In the genomic region with DNA sequence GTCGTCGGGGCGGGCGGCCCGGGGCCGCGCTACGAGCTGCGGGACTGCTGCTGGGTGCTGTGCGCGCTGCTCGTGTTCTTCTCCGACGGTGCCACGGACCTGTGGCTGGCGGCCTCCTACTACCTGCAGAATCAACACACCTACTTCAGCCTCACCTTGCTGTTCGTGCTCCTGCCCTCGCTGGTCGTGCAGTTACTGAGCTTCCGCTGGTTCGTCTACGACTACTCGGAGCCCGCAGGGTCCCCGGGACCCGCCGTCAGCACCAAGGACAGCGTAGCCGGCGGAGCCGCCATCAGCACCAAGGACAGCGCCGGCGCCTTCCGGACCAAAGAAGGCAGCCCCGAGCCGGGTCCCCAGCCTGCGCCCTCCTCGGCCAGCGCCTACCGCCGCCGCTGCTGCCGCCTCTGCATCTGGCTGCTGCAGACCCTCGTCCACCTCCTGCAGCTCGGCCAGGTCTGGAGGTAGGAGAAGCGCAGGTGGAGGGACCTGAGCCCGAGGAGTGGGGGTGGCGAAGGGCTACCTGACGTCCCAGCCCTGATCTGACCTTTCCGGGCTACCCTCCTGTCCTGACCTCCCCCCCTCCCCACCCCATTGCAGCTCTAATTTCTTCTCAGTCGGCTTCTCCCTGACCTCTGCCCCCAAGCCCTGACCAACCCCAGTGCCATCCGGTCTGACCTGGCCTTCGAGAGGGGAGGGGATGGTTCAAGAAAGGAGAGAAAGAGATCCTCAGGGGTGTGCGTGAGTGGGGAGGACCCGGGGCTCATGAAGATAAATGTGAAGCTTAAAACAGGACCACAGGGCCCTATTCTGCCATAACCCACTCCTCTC, we compare ENCODE assay signal across 1 cellular context.
TF ChIP-seq lines count a peak whose summit lies in the region.

No MANE protein-coding gene starts in this region.

TF ChIP-seq in HEK293, 187 proteins besides CTCF, POLR2A, EP300 and RAD21 (continued from another document):
- TF ChIP-seq ZNF692 (tag by site-specific recombination; IDR thresholded peaks at IDR 0.05) (peak; percentile 73), ZNF394 (tag by site-specific recombination; IDR thresholded peaks at IDR 0.05; ENCODE audit: borderline replicate concordance) (peak; percentile 15; the same call in 1 of the 2 replicates), ZNF391 (tag by site-specific recombination; IDR thresholded peaks at IDR 0.05; ENCODE audit: borderline replicate concordance, low read depth) (peak; percentile 69; the same call in 1 of the 2 replicates), ZNF341 (tag by site-specific recombination; IDR thresholded peaks at IDR 0.05; ENCODE audit: low read depth) (no peak), ZBTB11 (tag by site-specific recombination; conservative IDR thresholded peaks at IDR 0.05; ENCODE audit: low read depth) (peak; percentile 56), ZSCAN30 (tag by site-specific recombination; IDR thresholded peaks at IDR 0.05) (peak; percentile 93), ZNF292 (tag by site-specific recombination; IDR thresholded peaks at IDR 0.05; ENCODE audit: borderline replicate concordance, low read depth) (no peak), SP2 (tag by site-specific recombination; IDR thresholded peaks at IDR 0.05) (peak; percentile 11; the same call in 1 of the 2 replicates), ZNF449 (tag by site-specific recombination; IDR thresholded peaks at IDR 0.05) (peak; percentile 16; the same call in 1 of the 2 replicates), ZFP37 (tag by site-specific recombination; IDR thresholded peaks at IDR 0.05) (peak; percentile 74; the same call in 1 of the 2 replicates), PRDM6 (tag by site-specific recombination; IDR thresholded peaks at IDR 0.05) (no peak), ZNF707 (tag by site-specific recombination; IDR thresholded peaks at IDR 0.05) (no peak), ZBTB44 (tag by site-specific recombination; IDR thresholded peaks at IDR 0.05) (no peak)
- TF ChIP-seq, protein P1, sequence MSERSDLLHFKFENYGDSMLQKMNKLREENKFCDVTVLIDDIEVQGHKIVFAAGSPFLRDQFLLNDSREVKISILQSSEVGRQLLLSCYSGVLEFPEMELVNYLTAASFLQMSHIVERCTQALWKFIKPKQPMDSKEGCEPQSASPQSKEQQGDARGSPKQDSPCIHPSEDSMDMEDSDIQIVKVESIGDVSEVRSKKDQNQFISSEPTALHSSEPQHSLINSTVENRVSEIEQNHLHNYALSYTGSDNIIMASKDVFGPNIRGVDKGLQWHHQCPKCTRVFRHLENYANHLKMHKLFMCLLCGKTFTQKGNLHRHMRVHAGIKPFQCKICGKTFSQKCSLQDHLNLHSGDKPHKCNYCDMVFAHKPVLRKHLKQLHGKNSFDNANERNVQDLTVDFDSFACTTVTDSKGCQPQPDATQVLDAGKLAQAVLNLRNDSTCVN (tag by site-specific recombination; optimal IDR thresholded peaks at IDR 0.05), result peak; percentile 57
TF ChIP-seq in HEK293: peak in this region for 46.
